Comparison of ENCODE assay signal across 20 cellular contexts in the genomic region with DNA sequence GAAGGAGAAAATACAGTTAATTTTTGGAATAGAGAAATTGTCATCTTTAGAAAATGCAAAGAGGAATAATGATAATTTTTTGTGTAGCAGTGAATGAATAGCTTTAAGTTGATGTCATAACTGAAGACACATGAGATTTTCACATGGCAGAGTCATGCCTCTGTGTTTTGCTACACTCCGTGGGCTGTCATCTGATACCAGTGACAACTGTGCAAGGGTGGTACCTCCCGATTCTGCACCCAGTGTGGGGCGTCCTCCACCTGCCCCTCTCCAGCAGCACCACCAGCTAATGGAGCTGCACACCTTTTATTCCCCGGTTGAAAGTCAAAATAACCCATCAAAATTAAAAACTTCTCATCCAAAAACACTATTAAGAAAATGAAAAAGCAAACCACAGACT.
"Had no signal": no experiment of that assay in that cellular context is flagged by ENCODE, and none has a peak within 500 bp of the region (broad histone marks: within the 10 kb centered on the region; RNA-seq: fewer than 3 reads in every experiment).

No MANE protein-coding gene starts in this region.

- H3K27me3 Mint-ChIP-seq: activated B cell treated with CpG ODN at 0.5 μM for 24 hours; activated CD4-positive, alpha-beta memory T cell treated with anti-CD3 and anti-CD28 coated beads, Interleukin-2, amount 10 ng/mL, durations not matched to agents 7 days and 5 days; activated CD8-positive, alpha-beta memory T cell treated with anti-CD3 and anti-CD28 coated beads, Interleukin-2, amount 10 ng/mL, durations not matched to agents 7 days and 5 days; activated naive CD8-positive, alpha-beta T cell treated with anti-CD3 and anti-CD28 coated beads, Interleukin-2, amount 10 ng/mL, durations not matched to agents 7 days and 5 days; activated T-helper 17 cell treated with anti-CD3 and anti-CD28 coated beads, Interleukin-2, amount 50 U/mL, for 72 hours; central memory CD8-positive, alpha-beta T cell; stimulated activated naive CD8-positive, alpha-beta T cell treated with anti-CD3 and anti-CD28 coated beads, Interleukin-15, amount 100 ng/mL, for 72 hours; T-cell had no signal

- DNase-seq: activated B cell treated with CpG ODN at 0.5 μM for 24 hours; activated CD4-positive, alpha-beta memory T cell treated with anti-CD3 and anti-CD28 coated beads, Interleukin-2, amount 10 ng/mL, durations not matched to agents 7 days and 5 days; activated CD4-positive, alpha-beta T cell treated with anti-CD3 and anti-CD28 coated beads for 4 hours; activated CD8-positive, alpha-beta memory T cell treated with anti-CD3 and anti-CD28 coated beads, Interleukin-2, amount 10 ng/mL, durations not matched to agents 7 days and 5 days; activated naive CD4-positive, alpha-beta T cell; activated naive CD8-positive, alpha-beta T cell treated with anti-CD3 and anti-CD28 coated beads, Interleukin-2, amount 10 ng/mL, durations not matched to agents 7 days and 5 days; brain microvascular endothelial cell; erythroblast; hippocampal formation; nephron progenitor cell; occipital lobe; small intestine; stimulated activated CD4-positive, alpha-beta T cell treated with anti-CD3 and anti-CD28 coated beads, Interleukin-4, amount 100 ng/mL, for 1 hour; stimulated activated naive CD8-positive, alpha-beta T cell treated with anti-CD3 and anti-CD28 coated beads, Interleukin-15, amount 100 ng/mL, for 72 hours; T-cell; upper lobe of left lung had no signal

- H3K27ac Mint-ChIP-seq: activated B cell treated with CpG ODN at 0.5 μM for 24 hours; activated CD4-positive, alpha-beta memory T cell treated with anti-CD3 and anti-CD28 coated beads, Interleukin-2, amount 10 ng/mL, durations not matched to agents 7 days and 5 days; activated CD8-positive, alpha-beta memory T cell treated with anti-CD3 and anti-CD28 coated beads, Interleukin-2, amount 10 ng/mL, durations not matched to agents 7 days and 5 days; activated naive CD8-positive, alpha-beta T cell treated with anti-CD3 and anti-CD28 coated beads, Interleukin-2, amount 10 ng/mL, durations not matched to agents 7 days and 5 days; activated T-helper 17 cell treated with anti-CD3 and anti-CD28 coated beads, Interleukin-2, amount 50 U/mL, for 72 hours; mesothelial cell of epicardium; nephron progenitor cell; T-cell had no signal

- H3K4me3 Mint-ChIP-seq: activated B cell treated with CpG ODN at 0.5 μM for 24 hours; activated CD4-positive, alpha-beta memory T cell treated with anti-CD3 and anti-CD28 coated beads, Interleukin-2, amount 10 ng/mL, durations not matched to agents 7 days and 5 days; activated CD8-positive, alpha-beta memory T cell treated with anti-CD3 and anti-CD28 coated beads, Interleukin-2, amount 10 ng/mL, durations not matched to agents 7 days and 5 days; activated naive CD8-positive, alpha-beta T cell treated with anti-CD3 and anti-CD28 coated beads, Interleukin-2, amount 10 ng/mL, durations not matched to agents 7 days and 5 days; activated T-helper 17 cell treated with anti-CD3 and anti-CD28 coated beads, Interleukin-2, amount 50 U/mL, for 72 hours; central memory CD8-positive, alpha-beta T cell; mesothelial cell of epicardium; nephron progenitor cell; stimulated activated naive CD8-positive, alpha-beta T cell treated with anti-CD3 and anti-CD28 coated beads, Interleukin-15, amount 100 ng/mL, for 72 hours; T-cell had no signal

- H3K9me3 Mint-ChIP-seq: activated B cell treated with CpG ODN at 0.5 μM for 24 hours; activated CD4-positive, alpha-beta memory T cell treated with anti-CD3 and anti-CD28 coated beads, Interleukin-2, amount 10 ng/mL, durations not matched to agents 7 days and 5 days; activated naive CD8-positive, alpha-beta T cell treated with anti-CD3 and anti-CD28 coated beads, Interleukin-2, amount 10 ng/mL, durations not matched to agents 7 days and 5 days; activated T-helper 17 cell treated with anti-CD3 and anti-CD28 coated beads, Interleukin-2, amount 50 U/mL, for 72 hours; central memory CD8-positive, alpha-beta T cell; nephron progenitor cell; stimulated activated naive CD8-positive, alpha-beta T cell treated with anti-CD3 and anti-CD28 coated beads, Interleukin-15, amount 100 ng/mL, for 72 hours; T-cell had no signal

- H3K4me3 ChIP-seq: coronary artery, upper lobe of left lung had no signal

- H3K27ac ChIP-seq: brain microvascular endothelial cell, coronary artery, upper lobe of left lung had no signal

- H3K27me3 ChIP-seq: brain microvascular endothelial cell, upper lobe of left lung had no signal

- H3K9me3 ChIP-seq: upper lobe of left lung had no signal

- ATAC-seq: activated T-helper 17 cell treated with anti-CD3 and anti-CD28 coated beads, Interleukin-2, amount 50 U/mL, for 72 hours; stimulated activated naive CD8-positive, alpha-beta T cell treated with anti-CD3 and anti-CD28 coated beads, Interleukin-15, amount 100 ng/mL, for 72 hours; T-cell had no signal

- H3K4me1 Mint-ChIP-seq: activated B cell treated with CpG ODN at 0.5 μM for 24 hours; activated T-helper 17 cell treated with anti-CD3 and anti-CD28 coated beads, Interleukin-2, amount 50 U/mL, for 72 hours; mesothelial cell of epicardium had no signal

- H3K4me1 ChIP-seq: upper lobe of left lung had no signal
